In genomic region chr12:92110083-92110640, GRCh38 we compare ENCODE assay signal across 19 cellular contexts. TPM values are rescaled to one million over a fixed set of nuclear protein-coding genes. Genes with fewer than 3 reads are reported as not detected.
A peak's percentile ranks its signal among the peaks of the same experiment; 100 is the strongest.
DNase-seq lines count a peak whose midpoint lies in the region; ATAC-seq and TF ChIP-seq lines count a peak whose summit lies in the region.
"Had no signal": no experiment of that assay in that cellular context is flagged by ENCODE, and none has a peak within 500 bp of the region (broad histone marks: within the 10 kb centered on the region; RNA-seq: fewer than 3 reads in every experiment).

No MANE protein-coding gene starts in this region.

- H3K9ac ChIP-seq in SK-N-MC (ENCODE audit: insufficient read length) = no peak overlapping the region
- H3K9ac ChIP-seq: KMS-11 had no signal

- ATAC-seq in naive thymus-derived CD4-positive, alpha-beta T cell = no peak
- ATAC-seq: foreskin keratinocyte had no signal

- POLR2A ChIA-PET in activated CD4-positive, alpha-beta memory T cell treated with anti-CD3 and anti-CD28 coated beads for 36 hours (lab: Charles Lee) = no interaction called here
- POLR2A ChIA-PET in activated CD4-positive, alpha-beta memory T cell treated with anti-CD3 and anti-CD28 coated beads, Interleukin-2, amount 10 ng/mL, durations not matched to agents 7 days and 5 days (lab: Charles Lee) = no interaction called here
- POLR2A ChIA-PET in HEK293 (lab: Yijun Ruan, JAX) = no interaction called here
- POLR2A ChIA-PET in naive thymus-derived CD4-positive, alpha-beta T cell (lab: Charles Lee) = interaction anchor here (0.6 to 4.0 kb wide), 12 partner anchors 11 to 101 kb away, joined by 3 to 23 read pairs (median 4); partner anchors contain the start of gene BTG1

- intact Hi-C loops in activated CD4-positive, alpha-beta memory T cell treated with anti-CD3 and anti-CD28 coated beads for 36 hours (cut with micrococcal nuclease) = no loop called here
- intact Hi-C loops in naive thymus-derived CD4-positive, alpha-beta T cell (cut with micrococcal nuclease) = loop anchor here in 1 of 2 donors (2.0 kb wide), 1 partner anchor 15 kb away; no protein-coding TSS in a partner anchor

- H3K27ac Mint-ChIP-seq in activated CD4-positive, alpha-beta memory T cell treated with anti-CD3 and anti-CD28 coated beads for 36 hours = no peak overlapping the region
- no peak overlapping the region for H3K27ac Mint-ChIP-seq in activated CD4-positive, alpha-beta memory T cell treated with anti-CD3 and anti-CD28 coated beads, Interleukin-2, amount 10 ng/mL, durations not matched to agents 7 days and 5 days
- H3K27ac Mint-ChIP-seq in naive thymus-derived CD4-positive, alpha-beta T cell = peak overlapping the region in 8 of 9 donors; percentile 24 to 92 (median 84)
- H3K27ac Mint-ChIP-seq: type B pancreatic cell had no signal

- H3K27me3 ChIP-seq in naive thymus-derived CD4-positive, alpha-beta T cell (ENCODE audit: control insufficient read depth in 2 of 2, insufficient read depth in 2 of 2, low read length in 2 of 2) = no peaks in the 10 kb centered on the region
- H3K27me3 ChIP-seq: foreskin keratinocyte had no signal

- peaks cover 68% of the 10 kb centered on the region for H3K4me1 Mint-ChIP-seq in activated CD4-positive, alpha-beta memory T cell treated with anti-CD3 and anti-CD28 coated beads for 36 hours (ENCODE audit: low read depth)
- peaks cover 29% of the 10 kb centered on the region for H3K4me1 Mint-ChIP-seq in activated CD4-positive, alpha-beta memory T cell treated with anti-CD3 and anti-CD28 coated beads, Interleukin-2, amount 10 ng/mL, durations not matched to agents 7 days and 5 days
- H3K4me1 Mint-ChIP-seq in naive thymus-derived CD4-positive, alpha-beta T cell = peaks cover 57 to 98% (median 93%) of the 10 kb centered on the region in 7 donors

- peak overlapping the region; percentile 24 for H3K4me3 Mint-ChIP-seq in activated CD4-positive, alpha-beta memory T cell treated with anti-CD3 and anti-CD28 coated beads for 36 hours
- no peak overlapping the region for H3K4me3 Mint-ChIP-seq in activated CD4-positive, alpha-beta memory T cell treated with anti-CD3 and anti-CD28 coated beads, Interleukin-2, amount 10 ng/mL, durations not matched to agents 7 days and 5 days
- peak overlapping the region; percentile 16 to 91 (median 76) for H3K4me3 Mint-ChIP-seq in naive thymus-derived CD4-positive, alpha-beta T cell
- H3K4me3 Mint-ChIP-seq: type B pancreatic cell had no signal

- H3K36me3 Mint-ChIP-seq in activated CD4-positive, alpha-beta memory T cell treated with anti-CD3 and anti-CD28 coated beads for 36 hours = peaks cover 2% of the 10 kb centered on the region
- H3K36me3 Mint-ChIP-seq in activated CD4-positive, alpha-beta memory T cell treated with anti-CD3 and anti-CD28 coated beads, Interleukin-2, amount 10 ng/mL, durations not matched to agents 7 days and 5 days (ENCODE audit: low read depth) = peaks cover 7% of the 10 kb centered on the region
- peaks cover 0 to 14% (median 9%) of the 10 kb centered on the region in 5 donors for H3K36me3 Mint-ChIP-seq in naive thymus-derived CD4-positive, alpha-beta T cell

- no peak for TF ChIP-seq CTCF in HEK293 (tag by site-specific recombination; IDR thresholded peaks at IDR 0.05)
- TF ChIP-seq CTCF in foreskin fibroblast (IDR thresholded peaks at IDR 0.05; ENCODE audit: low read depth, low read length) = no peak

- CTCF ChIA-PET in activated CD4-positive, alpha-beta memory T cell treated with anti-CD3 and anti-CD28 coated beads for 36 hours (lab: Charles Lee) = interaction anchor here (0.5 kb wide), 1 partner anchor 248 kb away, joined by 3 read pairs; no protein-coding TSS in a partner anchor
- CTCF ChIA-PET in activated CD4-positive, alpha-beta memory T cell treated with anti-CD3 and anti-CD28 coated beads, Interleukin-2, amount 10 ng/mL, durations not matched to agents 7 days and 5 days (lab: Charles Lee) = interaction anchor here (0.7 kb wide), 1 partner anchor 97 kb away, joined by 4 read pairs; no protein-coding TSS in a partner anchor
- CTCF ChIA-PET in HEK293 (lab: Yijun Ruan, JAX) = interaction anchor here (0.6 kb wide), 2 partner anchors 200 to 302 kb away, joined by 3 to 5 read pairs; no protein-coding TSS in a partner anchor
- CTCF ChIA-PET in naive thymus-derived CD4-positive, alpha-beta T cell (lab: Charles Lee) = interaction anchor here (0.7 kb wide), 1 partner anchor 176 kb away, joined by 3 read pairs; no protein-coding TSS in a partner anchor

- H3K27ac ChIP-seq in HEK293 (ENCODE audit: extremely low read depth, low read depth, low read length) (no peak overlapping the region; the same call in 1 of the 2 replicates), SK-N-MC (peak overlapping the region; percentile 86)
- peak overlapping the region; percentile 51 for H3K27ac ChIP-seq in naive thymus-derived CD4-positive, alpha-beta T cell (ENCODE audit: low read depth, low read length)
- H3K27ac ChIP-seq: epithelial cell of prostate, foreskin keratinocyte, KMS-11, skin epidermis had no signal

- no peaks in the 10 kb centered on the region for H3K9me3 Mint-ChIP-seq in activated CD4-positive, alpha-beta memory T cell treated with anti-CD3 and anti-CD28 coated beads for 36 hours
- peaks cover 2% of the 10 kb centered on the region for H3K9me3 Mint-ChIP-seq in activated CD4-positive, alpha-beta memory T cell treated with anti-CD3 and anti-CD28 coated beads, Interleukin-2, amount 10 ng/mL, durations not matched to agents 7 days and 5 days
- H3K9me3 Mint-ChIP-seq in naive thymus-derived CD4-positive, alpha-beta T cell = peaks cover 0 to 2% (median 0%) of the 10 kb centered on the region in 11 donors

- no peaks in the 10 kb centered on the region for H3K27me3 Mint-ChIP-seq in activated CD4-positive, alpha-beta memory T cell treated with anti-CD3 and anti-CD28 coated beads for 36 hours
- H3K27me3 Mint-ChIP-seq in activated CD4-positive, alpha-beta memory T cell treated with anti-CD3 and anti-CD28 coated beads, Interleukin-2, amount 10 ng/mL, durations not matched to agents 7 days and 5 days = no peaks in the 10 kb centered on the region
- H3K27me3 Mint-ChIP-seq in naive thymus-derived CD4-positive, alpha-beta T cell = no peaks in the 10 kb centered on the region
- H3K27me3 Mint-ChIP-seq: type B pancreatic cell had no signal

- DNase-seq in activated CD4-positive, alpha-beta memory T cell treated with anti-CD3 and anti-CD28 coated beads for 36 hours = no peak
- DNase-seq in activated CD4-positive, alpha-beta memory T cell treated with anti-CD3 and anti-CD28 coated beads, Interleukin-2, amount 10 ng/mL, durations not matched to agents 7 days and 5 days = no peak
- DNase-seq in SK-N-MC (ENCODE audit: low read depth, low spot score) (no peak), foreskin fibroblast (no peak), SKM-1 (lab: John Stamatoyannopoulos, UW; ENCODE audit: unreplicated experiment) (no peak), GM03348 (ENCODE audit: low spot score) (no peak)
- no peak for DNase-seq in naive thymus-derived CD4-positive, alpha-beta T cell
- DNase-seq: activated effector memory CD4-positive, alpha-beta T cell treated with anti-CD3 and anti-CD28 coated beads, Interleukin-2, amount 50 U/mL, for 16 hours; cerebellar nuclear complex; foreskin keratinocyte; hippocampal formation; MV-4-11; NCI-H2029; NCI-H446 had no signal

- H3K9me3 ChIP-seq in HEK293 (ENCODE audit: control insufficient read depth, insufficient read depth, low read depth, low read length) = no peaks in the 10 kb centered on the region
- H3K9me3 ChIP-seq in SK-N-MC (ENCODE audit: low read depth, low read length) = no peaks in the 10 kb centered on the region
- no peaks in the 10 kb centered on the region for H3K9me3 ChIP-seq in naive thymus-derived CD4-positive, alpha-beta T cell (ENCODE audit: control insufficient read depth in 2 of 3, low read length in 3 of 3)

- H3K4me3 ChIP-seq in HEK293 (ENCODE audit: low read depth, low read length) = no peak overlapping the region
- 0 out of 2 replicates have a peak overlapping the region, but pooled peaks have one; percentile 25 for H3K4me3 ChIP-seq in SK-N-MC
- H3K4me3 ChIP-seq in naive thymus-derived CD4-positive, alpha-beta T cell (ENCODE audit: low read length) = peak overlapping the region; percentile 38
- no peak overlapping the region for H3K4me3 ChIP-seq in foreskin fibroblast (ENCODE audit: low read depth in 1 of 2, low read length in 2 of 2)
- H3K4me3 ChIP-seq: skin epidermis had no signal

- peaks cover 28% of the 10 kb centered on the region for H3K4me1 ChIP-seq in HEK293 (ENCODE audit: control insufficient read depth, insufficient read depth, low read length)
- peaks cover 17 to 73% of the 10 kb centered on the region in 2 donors for H3K4me1 ChIP-seq in naive thymus-derived CD4-positive, alpha-beta T cell (ENCODE audit: control insufficient read depth in 2 of 2, insufficient read depth in 2 of 2, low read length in 2 of 2)
- H3K4me1 ChIP-seq: foreskin keratinocyte had no signal

- H3K36me3 ChIP-seq in HEK293 (ENCODE audit: control insufficient read depth in 2 of 2, insufficient read depth in 1 of 2, low read length in 2 of 2) = no peaks in the 10 kb centered on the region
- no peaks in the 10 kb centered on the region for H3K36me3 ChIP-seq in SK-N-MC (ENCODE audit: insufficient read depth, low read length)
- no peaks in the 10 kb centered on the region for H3K36me3 ChIP-seq in naive thymus-derived CD4-positive, alpha-beta T cell (ENCODE audit: control insufficient read depth in 2 of 3, insufficient read depth in 3 of 3, low read length in 3 of 3)

RNA-seq across cellular contexts. Expression of gene BTG1, which starts 35.5 kb away (rescaled TPM):
- total RNA-seq in activated CD4-positive, alpha-beta memory T cell treated with anti-CD3 and anti-CD28 coated beads for 36 hours = 100 to 1,000 TPM; 137 to 144 TPM
- total RNA-seq in activated CD4-positive, alpha-beta memory T cell treated with anti-CD3 and anti-CD28 coated beads, Interleukin-2, amount 10 ng/mL, durations not matched to agents 7 days and 5 days = 100 to 1,000 TPM; 217 to 227 TPM
- total RNA-seq in naive thymus-derived CD4-positive, alpha-beta T cell = 1,000 to 10,000 TPM in 2 of 5 experiments, 100 to 1,000 TPM in 3; 188 to 1,246 (median 571) TPM
- polyA plus RNA-seq in naive thymus-derived CD4-positive, alpha-beta T cell = 100 to 1,000 TPM; 479 to 649 TPM

Comparison
In these comparisons a context has a peak if more than half of its experiments do, and no peak if none do; other contexts are left out.
1. H3K27ac Mint-ChIP-seq: peak in naive thymus-derived CD4-positive, alpha-beta T cell (8 of 9); none in activated CD4-positive, alpha-beta memory T cell treated with anti-CD3 and anti-CD28 coated beads for 36 hours (single experiment) and activated CD4-positive, alpha-beta memory T cell treated with anti-CD3 and anti-CD28 coated beads, Interleukin-2, amount 10 ng/mL, durations not matched to agents 7 days and 5 days (single experiment).
2. H3K4me3 ChIP-seq: peak in SK-N-MC (single experiment) and naive thymus-derived CD4-positive, alpha-beta T cell (single experiment); none in HEK293 (single experiment) and foreskin fibroblast (0 of 2).